Comparison of ENCODE assay signal across 8 cellular contexts in genomic region chr2:96209011-96209728, GRCh38. TPM values are rescaled to one million over a fixed set of nuclear protein-coding genes. Genes with fewer than 3 reads are reported as not detected.
DNase-seq lines count a peak whose midpoint lies in the region; ATAC-seq and TF ChIP-seq lines count a peak whose summit lies in the region.

No MANE protein-coding gene starts in this region.

- H3K27me3 ChIP-seq in RWPE2 (ENCODE audit: insufficient read depth, poor library complexity, severe bottlenecking) (no peaks in the 10 kb centered on the region), esophagus squamous epithelium (no peaks in the 10 kb centered on the region), psoas muscle (ENCODE audit: insufficient read depth in 3 of 3, low read length in 2 of 3) (no peaks in the 10 kb centered on the region)

- 36 to 60% methylated on average over 3 to 5 of the region's 21 CpGs for WGBS in esophagus squamous epithelium, 2 donors
- WGBS in psoas muscle, 3 donors, result 4 to 6% (median 5%) methylated on average over 21 of the region's 21 CpGs

- no peaks in the 10 kb centered on the region for H3K9me3 ChIP-seq in RWPE2 (ENCODE audit: severe bottlenecking)
- no peaks in the 10 kb centered on the region for H3K9me3 ChIP-seq in esophagus squamous epithelium
- no peaks in the 10 kb centered on the region for H3K9me3 ChIP-seq in psoas muscle

- intact Hi-C loops in esophagus squamous epithelium (cut with DNase I), result no loop called here
- intact Hi-C loops in psoas muscle (cut with DNase I), result no loop called here

- peak in 1 of 4 donors; percentile 60 for TF ChIP-seq POLR2A in esophagus squamous epithelium (IDR thresholded peaks at IDR 0.05)

- peak overlapping the region; percentile 89 for H3K4me3 ChIP-seq in GM12875 (ENCODE audit: low read depth, low read length)
- H3K4me3 ChIP-seq in RWPE2 (ENCODE audit: severe bottlenecking), result peak overlapping the region; percentile 87
- H3K4me3 ChIP-seq in esophagus squamous epithelium, result peak overlapping the region; percentile 82 to 99 (median 94)
- H3K4me3 ChIP-seq in psoas muscle, result peak overlapping the region; percentile 96

- H3K27ac ChIP-seq in RWPE2 (ENCODE audit: poor library complexity, severe bottlenecking) (peak overlapping the region; percentile 77), esophagus squamous epithelium (peak overlapping the region; percentile 92 to 98 (median 96)), psoas muscle (peak overlapping the region; percentile 99)

- ATAC-seq in RWPE2 (ENCODE audit: low read depth) (no peak), psoas muscle (no peak), HG03439 (IDR thresholded peaks at IDR 0.05; ENCODE audit: unreplicated experiment) (no peak)

- TF ChIP-seq CTCF in GM12875 (IDR thresholded peaks at IDR 0.05; ENCODE audit: borderline replicate concordance, insufficient read depth, low read depth, low read length) (no peak), RWPE2 (IDR thresholded peaks at IDR 0.05; ENCODE audit: poor library complexity, severe bottlenecking) (no peak), esophagus squamous epithelium (IDR thresholded peaks at IDR 0.05) (no peak), psoas muscle (IDR thresholded peaks at IDR 0.05) (no peak)

- H3K4me1 ChIP-seq in RWPE2 (ENCODE audit: insufficient read depth, poor library complexity, severe bottlenecking) (peaks cover 19% of the 10 kb centered on the region), esophagus squamous epithelium (peaks cover 29 to 51% (median 37%) of the 10 kb centered on the region in 3 donors), psoas muscle (peaks cover 27% of the 10 kb centered on the region)

- DNase-seq in RWPE2 (ENCODE audit: low spot score), result no peak
- no peak for DNase-seq in esophagus squamous epithelium (lab: John Stamatoyannopoulos, UW)
- no peak for DNase-seq in psoas muscle
- no peak for DNase-seq in putamen (ENCODE audit: low spot score)
- no peak for DNase-seq in Ammon's horn (ENCODE audit: low spot score)
- no peak for DNase-seq in stimulated activated CD4-positive, alpha-beta T cell treated with anti-CD3 and anti-CD28 coated beads, Interleukin-2, amount 100 ng/mL, for 48 hours

- H3K36me3 ChIP-seq in RWPE2 (ENCODE audit: low read depth) (peaks cover 12% of the 10 kb centered on the region), esophagus squamous epithelium (no peaks in the 10 kb centered on the region), psoas muscle (ENCODE audit: insufficient read depth in 1 of 2, low read depth in 1 of 2) (no peaks in the 10 kb centered on the region)

RNA-seq across cellular contexts. Expression of gene STARD7, which starts 0.5 kb away (rescaled TPM):
- total RNA-seq in esophagus squamous epithelium (100 to 1,000 TPM in 3 of 4 donors, 10 to 100 TPM in 1; 84.2 to 137 (median 111) TPM), psoas muscle (100 to 1,000 TPM; 162 to 290 (median 231) TPM)
- polyA plus RNA-seq in psoas muscle, result 100 to 1,000 TPM; 111 to 472 (median 125) TPM

RNA-seq across cellular contexts. Expression of gene TMEM127, which starts 56.6 kb away (rescaled TPM):
- total RNA-seq in esophagus squamous epithelium, result 10 to 100 TPM; 26.0 to 45.9 (median 30.5) TPM
- 10 to 100 TPM; 23.1 to 33.0 (median 28.3) TPM for total RNA-seq in psoas muscle
- 10 to 100 TPM; 18.1 to 39.9 (median 21.2) TPM for polyA plus RNA-seq in psoas muscle

RNA-seq across cellular contexts. Expression of gene CIAO1, which starts 56.9 kb away (rescaled TPM):
- total RNA-seq in esophagus squamous epithelium (100 to 1,000 TPM in 1 of 4 donors, 10 to 100 TPM in 3; 60.6 to 128 (median 80.1) TPM), psoas muscle (10 to 100 TPM; 44.0 to 61.0 (median 56.5) TPM)
- polyA plus RNA-seq in psoas muscle, result 10 to 100 TPM; 36.8 to 91.6 (median 80.5) TPM
